ENCODE assay signal across 15 cellular contexts in the genomic region with DNA sequence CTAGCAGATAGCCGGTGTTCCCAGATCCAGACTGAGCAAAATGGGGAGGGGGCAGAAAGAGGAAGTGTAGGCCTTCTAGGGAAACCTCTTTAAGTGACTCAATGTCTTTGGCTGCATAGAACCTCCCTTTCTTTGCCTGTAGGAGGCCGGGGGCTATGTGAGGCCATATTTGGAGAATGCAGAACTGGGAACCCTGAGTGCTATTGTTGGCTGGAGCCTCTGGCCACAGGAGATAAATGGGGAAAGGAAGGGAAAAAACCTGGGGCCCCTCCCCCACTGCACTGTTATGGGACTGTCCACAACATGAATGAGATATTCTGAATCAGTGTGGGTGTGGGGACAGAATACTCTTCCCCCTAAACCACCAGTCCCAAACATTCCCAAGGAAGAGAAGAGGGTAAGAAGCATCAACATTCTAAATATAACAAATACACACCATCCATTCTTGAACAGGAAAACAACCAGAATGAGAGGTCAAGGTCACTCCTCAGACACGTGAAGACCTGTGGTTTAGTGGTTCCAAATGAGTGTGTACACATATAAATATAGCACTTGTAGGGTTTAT. TPM values are rescaled to one million over a fixed set of nuclear protein-coding genes. Genes with fewer than 3 reads are reported as not detected.
A peak's percentile ranks its signal among the peaks of the same experiment; 100 is the strongest.
DNase-seq lines count a peak whose midpoint lies in the region; ATAC-seq and TF ChIP-seq lines count a peak whose summit lies in the region.
"Had no signal": no experiment of that assay in that cellular context is flagged by ENCODE, and none has a peak within 500 bp of the region (broad histone marks: within the 10 kb centered on the region; RNA-seq: fewer than 3 reads in every experiment).

No MANE protein-coding gene starts in this region.

- no peak overlapping the region for H3K9ac ChIP-seq in endodermal cell (ENCODE audit: extremely low read depth, low read length, poor library complexity, severe bottlenecking)

- WGBS in endodermal cell (ENCODE audit: insufficient coverage in 1 of 2, insufficient read length in 1 of 2), 2 experiments: 89 to 95% methylated on average over 1 to 3 of the region's 3 CpGs
- 36 to 44% methylated on average over 1 to 2 of the region's 3 CpGs for WGBS in gastroesophageal sphincter (ENCODE audit: low coverage in 1 of 2), 2 donors

- peak; percentile 70 to 82 for ATAC-seq in stimulated activated naive B cell treated with anti-CD40 and anti-IgM and Interleukin-4, amounts not matched to agents 10 μg/mL and 1 μg/mL and 100 μg/mL, for 72 hours (replicated peaks)
- ATAC-seq in gastroesophageal sphincter (no peak), GM18870 (IDR thresholded peaks at IDR 0.05; ENCODE audit: unreplicated experiment) (no peak)

- peaks cover 21% of the 10 kb centered on the region for H3K4me1 Mint-ChIP-seq in activated naive CD8-positive, alpha-beta T cell (ENCODE audit: low read depth)
- H3K4me1 Mint-ChIP-seq in activated naive CD8-positive, alpha-beta T cell treated with anti-CD3 and anti-CD28 coated beads for 36 hours: peaks cover 21% of the 10 kb centered on the region
- peaks cover 14% of the 10 kb centered on the region for H3K4me1 Mint-ChIP-seq in endodermal cell
- H3K4me1 Mint-ChIP-seq in stimulated activated naive B cell treated with anti-CD40 and anti-IgM and Interleukin-4, amounts not matched to agents 10 μg/mL and 1 μg/mL and 100 μg/mL, for 72 hours: peaks cover 24 to 56% of the 10 kb centered on the region in 2 donors

- H3K9me3 ChIP-seq in endodermal cell (ENCODE audit: control insufficient read depth, low read length): no peaks in the 10 kb centered on the region
- no peaks in the 10 kb centered on the region for H3K9me3 ChIP-seq in gastroesophageal sphincter

- H3K4me3 Mint-ChIP-seq in activated naive CD8-positive, alpha-beta T cell: peak overlapping the region; percentile 99
- H3K4me3 Mint-ChIP-seq in activated naive CD8-positive, alpha-beta T cell treated with anti-CD3 and anti-CD28 coated beads for 36 hours: no peak overlapping the region
- H3K4me3 Mint-ChIP-seq in endodermal cell: peak overlapping the region; percentile 97
- H3K4me3 Mint-ChIP-seq in stimulated activated naive B cell treated with anti-CD40 and anti-IgM and Interleukin-4, amounts not matched to agents 10 μg/mL and 1 μg/mL and 100 μg/mL, for 72 hours: peak overlapping the region; percentile 57 to 68

- H3K27me3 Mint-ChIP-seq in activated naive CD8-positive, alpha-beta T cell: no peaks in the 10 kb centered on the region
- H3K27me3 Mint-ChIP-seq in activated naive CD8-positive, alpha-beta T cell treated with anti-CD3 and anti-CD28 coated beads for 36 hours: peaks cover 10% of the 10 kb centered on the region
- H3K27me3 Mint-ChIP-seq in endodermal cell (ENCODE audit: insufficient read depth): peaks cover 2% of the 10 kb centered on the region
- peaks cover 7 to 13% of the 10 kb centered on the region in 2 donors for H3K27me3 Mint-ChIP-seq in stimulated activated naive B cell treated with anti-CD40 and anti-IgM and Interleukin-4, amounts not matched to agents 10 μg/mL and 1 μg/mL and 100 μg/mL, for 72 hours

- no peaks in the 10 kb centered on the region for H3K4me1 ChIP-seq in endodermal cell (ENCODE audit: control insufficient read depth, insufficient read depth, low read length)
- H3K4me1 ChIP-seq in gastroesophageal sphincter: peaks cover 0 to 35% (median 5%) of the 10 kb centered on the region in 3 donors

- H3K27ac Mint-ChIP-seq in activated naive CD8-positive, alpha-beta T cell: no peak overlapping the region
- H3K27ac Mint-ChIP-seq in activated naive CD8-positive, alpha-beta T cell treated with anti-CD3 and anti-CD28 coated beads for 36 hours: no peak overlapping the region
- no peak overlapping the region for H3K27ac Mint-ChIP-seq in endodermal cell
- H3K27ac Mint-ChIP-seq in stimulated activated naive B cell treated with anti-CD40 and anti-IgM and Interleukin-4, amounts not matched to agents 10 μg/mL and 1 μg/mL and 100 μg/mL, for 72 hours: no peak overlapping the region

- no peak for TF ChIP-seq POLR2A in gastroesophageal sphincter (IDR thresholded peaks at IDR 0.05)

- DNase-seq in activated naive CD8-positive, alpha-beta T cell treated with anti-CD3 and anti-CD28 coated beads for 36 hours: no peak
- no peak for DNase-seq in RWPE1 (ENCODE audit: low spot score)
- no peak for DNase-seq in endodermal cell
- DNase-seq in stimulated activated naive B cell treated with anti-CD40 and anti-IgM and Interleukin-4, amounts not matched to agents 10 μg/mL and 1 μg/mL and 100 μg/mL, for 72 hours: peak; percentile 41
- no peak for DNase-seq in RPMI8226
- DNase-seq: activated CD4-positive, alpha-beta T cell treated with anti-CD3 and anti-CD28 coated beads, Interleukin-2, amount 50 U/mL, for 48 hours; amniotic stem cell; NCI-H2081; nucleus accumbens; SHP77 treated with DMSO at 0.1 percent for 48 hours; stimulated activated CD4-positive, alpha-beta T cell treated with anti-CD3 and anti-CD28 coated beads, Interleukin-4, amount 100 ng/mL, for 1 hour; substantia nigra had no signal

- CTCF ChIA-PET in RWPE1 (lab: Yijun Ruan, JAX): interaction anchor here (1.0 kb wide), 1 partner anchor 12 kb away, joined by 3 read pairs; no protein-coding TSS in a partner anchor

- no peaks in the 10 kb centered on the region for H3K9me3 Mint-ChIP-seq in activated naive CD8-positive, alpha-beta T cell (ENCODE audit: low read depth)
- no peaks in the 10 kb centered on the region for H3K9me3 Mint-ChIP-seq in activated naive CD8-positive, alpha-beta T cell treated with anti-CD3 and anti-CD28 coated beads for 36 hours
- no peaks in the 10 kb centered on the region for H3K9me3 Mint-ChIP-seq in endodermal cell
- peaks cover 0 to 2% of the 10 kb centered on the region in 2 donors for H3K9me3 Mint-ChIP-seq in stimulated activated naive B cell treated with anti-CD40 and anti-IgM and Interleukin-4, amounts not matched to agents 10 μg/mL and 1 μg/mL and 100 μg/mL, for 72 hours

- peaks cover 11% of the 10 kb centered on the region for H3K36me3 Mint-ChIP-seq in activated naive CD8-positive, alpha-beta T cell
- peaks cover 32% of the 10 kb centered on the region for H3K36me3 Mint-ChIP-seq in activated naive CD8-positive, alpha-beta T cell treated with anti-CD3 and anti-CD28 coated beads for 36 hours
- peaks cover 27% of the 10 kb centered on the region for H3K36me3 Mint-ChIP-seq in endodermal cell (ENCODE audit: low read depth)
- peaks cover 39 to 44% of the 10 kb centered on the region in 2 donors for H3K36me3 Mint-ChIP-seq in stimulated activated naive B cell treated with anti-CD40 and anti-IgM and Interleukin-4, amounts not matched to agents 10 μg/mL and 1 μg/mL and 100 μg/mL, for 72 hours

- H3K27me3 ChIP-seq in endodermal cell (ENCODE audit: control insufficient read depth, insufficient read depth, low read length, poor library complexity, severe bottlenecking) (peaks cover 1% of the 10 kb centered on the region), gastroesophageal sphincter (peaks cover 5% of the 10 kb centered on the region)

- H3K27ac ChIP-seq in RWPE1: peak overlapping the region; percentile 33; the same call in 1 of the 2 replicates
- H3K27ac ChIP-seq in endodermal cell (ENCODE audit: low read depth, low read length): no peak overlapping the region
- no peak overlapping the region for H3K27ac ChIP-seq in gastroesophageal sphincter

- POLR2A ChIA-PET in RWPE1 (lab: Yijun Ruan, JAX; ENCODE audit: low non-redundant PET): no interaction called here

- TF ChIP-seq EP300 in gastroesophageal sphincter (IDR thresholded peaks at IDR 0.05): no peak

- H3K4me3 ChIP-seq in endodermal cell (ENCODE audit: low read length) (no peak overlapping the region), gastroesophageal sphincter (no peak overlapping the region)

- TF ChIP-seq CTCF in RWPE1 (conservative IDR thresholded peaks at IDR 0.05; ENCODE audit: low read depth) (no peak), endodermal cell (conservative IDR thresholded peaks at IDR 0.05) (peak; percentile 22), gastroesophageal sphincter (IDR thresholded peaks at IDR 0.05) (no peak)

- H3K36me3 ChIP-seq in endodermal cell (ENCODE audit: control insufficient read depth, insufficient read depth, low read length) (peaks cover 27% of the 10 kb centered on the region), gastroesophageal sphincter (peaks cover 0 to 50% of the 10 kb centered on the region in 2 donors)

RNA-seq across cellular contexts. Expression of a gene that starts 2.4 kb away (rescaled TPM):
- total RNA-seq in activated naive CD8-positive, alpha-beta T cell treated with anti-CD3 and anti-CD28 coated beads for 36 hours: 10 to 100 TPM; 90.4 to 91.7 TPM
- total RNA-seq in endodermal cell: 100 to 1,000 TPM; 114 to 126 TPM
- 106 TPM for polyA plus RNA-seq in endodermal cell (2013, experiment 1 of 2)
- 100 TPM for polyA plus RNA-seq in endodermal cell (2013, experiment 2 of 2)
- 10 to 100 TPM; 43.1 to 64.0 (median 44.8) TPM for total RNA-seq in gastroesophageal sphincter

RNA-seq across cellular contexts. Expression of a gene that starts 4.8 kb away (rescaled TPM):
- under 1 TPM; 0.25 to 0.26 TPM for total RNA-seq in activated naive CD8-positive, alpha-beta T cell treated with anti-CD3 and anti-CD28 coated beads for 36 hours
- 1 to 10 TPM; 2.1 to 3.3 TPM for total RNA-seq in endodermal cell
- 0.96 TPM for polyA plus RNA-seq in endodermal cell (2013, experiment 1 of 2)
- 0.46 TPM for polyA plus RNA-seq in endodermal cell (2013, experiment 2 of 2)
- total RNA-seq in gastroesophageal sphincter: 1 to 10 TPM in 3 of 4 donors, under 1 TPM in 1; 0.78 to 6.7 (median 1.6) TPM

RNA-seq across cellular contexts. Expression of a gene that starts 14.6 kb away (rescaled TPM):
- not detected for total RNA-seq in activated naive CD8-positive, alpha-beta T cell treated with anti-CD3 and anti-CD28 coated beads for 36 hours
- 1 to 10 TPM; 4.9 to 5.1 TPM for total RNA-seq in endodermal cell
- polyA plus RNA-seq in endodermal cell (2013, experiment 1 of 2): 11.1 TPM
- 7.9 TPM for polyA plus RNA-seq in endodermal cell (2013, experiment 2 of 2)
- 10 to 100 TPM in 3 of 4 donors, 1 to 10 TPM in 1; 4.0 to 27.4 (median 21.5) TPM for total RNA-seq in gastroesophageal sphincter

RNA-seq across cellular contexts. Expression of a gene that starts 22.9 kb away (rescaled TPM):
- total RNA-seq in activated naive CD8-positive, alpha-beta T cell treated with anti-CD3 and anti-CD28 coated beads for 36 hours: 10 to 100 TPM; 42.0 to 42.2 TPM
- 10 to 100 TPM; 64.6 to 67.8 TPM for total RNA-seq in endodermal cell
- 70.4 TPM for polyA plus RNA-seq in endodermal cell (2013, experiment 1 of 2)
- polyA plus RNA-seq in endodermal cell (2013, experiment 2 of 2): 70.9 TPM
- total RNA-seq in gastroesophageal sphincter: 10 to 100 TPM; 55.3 to 81.4 (median 66.8) TPM

RNA-seq across cellular contexts. Expression of a gene that starts 23.0 kb away (rescaled TPM):
- not detected for total RNA-seq in activated naive CD8-positive, alpha-beta T cell treated with anti-CD3 and anti-CD28 coated beads for 36 hours
- total RNA-seq in endodermal cell (not detected), gastroesophageal sphincter (under 1 TPM in 3 of 4 donors, not detected in 1; 0.20 to 0.93 (median 0.78) TPM)
- not detected for polyA plus RNA-seq in endodermal cell (2013, experiment 1 of 2)
- polyA plus RNA-seq in endodermal cell (2013, experiment 2 of 2): not detected

Comparison
In these comparisons a context has a peak if more than half of its experiments do, and no peak if none do; other contexts are left out.
1. ATAC-seq: peak in stimulated activated naive B cell treated with anti-CD40 and anti-IgM and Interleukin-4, amounts not matched to agents 10 μg/mL and 1 μg/mL and 100 μg/mL, for 72 hours (2 of 2); none in gastroesophageal sphincter (single experiment) and GM18870 (single experiment).
2. RNA of a gene that starts 14.6 kb away (total RNA-seq): 4.0 to 27.4 TPM in gastroesophageal sphincter and 4.9 to 5.1 TPM in endodermal cell; not detected in activated naive CD8-positive, alpha-beta T cell treated with anti-CD3 and anti-CD28 coated beads for 36 hours; every median in the first group is over 4 times any median in the second.